Comparison of ENCODE assay signal across 1 cellular context in genomic region chr3:190130700-190131099, GRCh38.
TF ChIP-seq lines count a peak whose summit lies in the region.

No MANE protein-coding gene starts in this region.

TF ChIP-seq in IMR-90, 13 proteins besides CTCF, POLR2A, EP300 and RAD21:
- TF ChIP-seq FOS (IDR thresholded peaks at IDR 0.05; ENCODE audit: low read depth, low read length), result no peak
- no peak for TF ChIP-seq CHD1 (IDR thresholded peaks at IDR 0.05; ENCODE audit: low read depth, low read length)
